Comparison of ENCODE assay signal across 19 cellular contexts in genomic region chr13:46602531-46602930, GRCh38.
"Had no signal": no experiment of that assay in that cellular context is flagged by ENCODE, and none has a peak within 500 bp of the region (broad histone marks: within the 10 kb centered on the region; RNA-seq: fewer than 3 reads in every experiment).

No MANE protein-coding gene starts in this region.

- FAIRE-seq: kidney, urothelium cell line had no signal

- H3K36me3 Mint-ChIP-seq: activated CD4-positive, alpha-beta memory T cell treated with anti-CD3 and anti-CD28 coated beads for 36 hours had no signal

- H3K36me3 ChIP-seq: cardiac muscle cell, transverse colon had no signal

- H3K9ac ChIP-seq: parathyroid adenoma had no signal

- H3K27me3 Mint-ChIP-seq: activated CD4-positive, alpha-beta memory T cell treated with anti-CD3 and anti-CD28 coated beads for 36 hours; stimulated activated naive CD8-positive, alpha-beta T cell treated with anti-CD3 and anti-CD28 coated beads, Interleukin-15, amount 100 ng/mL, for 72 hours; T-helper 17 cell had no signal

- H3K4me3 ChIP-seq: body of pancreas, cardiac muscle cell, transverse colon had no signal

- H2AFZ ChIP-seq: parathyroid adenoma had no signal

- ATAC-seq: body of pancreas; stimulated activated naive CD8-positive, alpha-beta T cell treated with anti-CD3 and anti-CD28 coated beads, Interleukin-15, amount 100 ng/mL, for 72 hours; T-helper 17 cell had no signal

- H3K4me3 Mint-ChIP-seq: activated CD4-positive, alpha-beta memory T cell treated with anti-CD3 and anti-CD28 coated beads for 36 hours; stimulated activated naive CD8-positive, alpha-beta T cell treated with anti-CD3 and anti-CD28 coated beads, Interleukin-15, amount 100 ng/mL, for 72 hours; T-helper 17 cell had no signal

- H3K9me3 Mint-ChIP-seq: activated CD4-positive, alpha-beta memory T cell treated with anti-CD3 and anti-CD28 coated beads for 36 hours; stimulated activated naive CD8-positive, alpha-beta T cell treated with anti-CD3 and anti-CD28 coated beads, Interleukin-15, amount 100 ng/mL, for 72 hours had no signal

- H3K27ac ChIP-seq: body of pancreas, cardiac muscle cell, parathyroid adenoma, transverse colon had no signal

- H3K27me3 ChIP-seq: body of pancreas, cardiac muscle cell, transverse colon had no signal

- H3K27ac Mint-ChIP-seq: activated CD4-positive, alpha-beta memory T cell treated with anti-CD3 and anti-CD28 coated beads for 36 hours; stimulated activated naive CD8-positive, alpha-beta T cell treated with anti-CD3 and anti-CD28 coated beads, Interleukin-15, amount 100 ng/mL, for 72 hours; T-helper 17 cell had no signal

- DNase-seq: activated CD4-positive, alpha-beta memory T cell treated with anti-CD3 and anti-CD28 coated beads for 36 hours; activated CD4-positive, alpha-beta T cell treated with anti-CD3 and anti-CD28 coated beads for 48 hours; activated CD4-positive, CD25-positive, alpha-beta regulatory T cell; activated naive CD4-positive, alpha-beta T cell treated with anti-CD3 and anti-CD28 coated beads, Interleukin-2, amount 50 U/mL, for 16 hours; activated T-cell treated with anti-CD3 and anti-CD28 coated beads, Interleukin-2, amount 50 U/mL, for 48 hours; anterior cingulate cortex; body of pancreas; foreskin fibroblast; kidney; midbrain; nucleus accumbens; stimulated activated CD4-positive, alpha-beta T cell treated with anti-CD3 and anti-CD28 coated beads, Interleukin-12 subunit alpha, Interleukin-12 subunit beta, amount 100 ng/mL, for 4 hours; stimulated activated CD4-positive, alpha-beta T cell treated with anti-CD3 and anti-CD28 coated beads, Interleukin-1b, Interleukin-23, amount 100 ng/mL, for 48 hours; stimulated activated naive CD8-positive, alpha-beta T cell treated with anti-CD3 and anti-CD28 coated beads, Interleukin-15, amount 100 ng/mL, for 72 hours; T-helper 17 cell; transverse colon had no signal

- H3K9me3 ChIP-seq: body of pancreas, transverse colon had no signal
